1 cellular context compared by ENCODE assay signal in the genomic region with DNA sequence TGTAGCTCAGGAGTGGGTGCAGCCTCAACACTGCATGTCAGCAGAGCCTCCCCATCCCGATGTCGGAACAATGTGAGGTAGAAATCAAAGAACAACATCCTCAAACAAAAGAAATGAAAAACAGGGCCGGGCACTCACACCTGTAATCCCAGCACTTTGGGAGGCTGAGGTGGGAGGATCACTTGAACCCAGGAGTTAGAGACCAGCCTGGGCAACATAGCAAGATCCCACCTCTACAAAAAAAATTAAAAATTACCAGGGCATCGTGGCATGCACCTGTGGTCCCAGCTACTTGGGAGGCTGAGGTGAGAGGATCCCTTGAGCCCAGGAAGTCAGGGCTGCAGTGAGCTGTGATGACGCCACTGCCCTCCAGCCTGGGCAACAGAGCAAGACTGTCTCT. TPM values are rescaled to one million over a fixed set of nuclear protein-coding genes. Genes with fewer than 3 reads are reported as not detected.
"Had no signal": no experiment of that assay in that cellular context is flagged by ENCODE, and none has a peak within 500 bp of the region (broad histone marks: within the 10 kb centered on the region; RNA-seq: fewer than 3 reads in every experiment).

No MANE protein-coding gene starts in this region.

RNA-seq across cellular contexts. Expression of gene GPER1, which starts 55.1 kb away (rescaled TPM):
- total RNA-seq: SJCRH30 had no signal
